ENCODE assay signal across 26 cellular contexts in genomic region chr1:44264143-44264542, GRCh38. TPM values are rescaled to one million over a fixed set of nuclear protein-coding genes. Genes with fewer than 3 reads are reported as not detected.
A peak's percentile ranks its signal among the peaks of the same experiment; 100 is the strongest.
DNase-seq lines count a peak whose midpoint lies in the region; TF ChIP-seq lines count a peak whose summit lies in the region.
"Had no signal": no experiment of that assay in that cellular context is flagged by ENCODE, and none has a peak within 500 bp of the region (broad histone marks: within the 10 kb centered on the region; RNA-seq: fewer than 3 reads in every experiment).

No MANE protein-coding gene starts in this region.

- H2BK15ac ChIP-seq in H9 (ENCODE audit: low read depth, low read length): no peak overlapping the region

- H3K36me3 Mint-ChIP-seq in activated naive CD4-positive, alpha-beta T cell treated with anti-CD3 and anti-CD28 coated beads, Interleukin-2, amount 10 ng/mL, durations not matched to agents 7 days and 5 days: no peaks in the 10 kb centered on the region
- H3K36me3 Mint-ChIP-seq in activated naive CD4-positive, alpha-beta T cell treated with anti-CD3 and anti-CD28 coated beads for 36 hours (ENCODE audit: low read depth): no peaks in the 10 kb centered on the region
- H3K36me3 Mint-ChIP-seq in H9 (ENCODE audit: insufficient read depth in 1 of 3, low read depth in 3 of 3) (peaks cover 0 to 2% (median 0%) of the 10 kb centered on the region in 3 experiments; a peak in 4 of 7 replicates), glutamatergic neuron (ENCODE audit: unreplicated experiment) (no peaks in the 10 kb centered on the region)

- no peaks in the 10 kb centered on the region for H3K36me3 ChIP-seq in transverse colon
- H3K36me3 ChIP-seq: MG63, SJSA1 had no signal

- in situ Hi-C loops in transverse colon (cut with MboI; ENCODE audit: low pct_ligation_motif_present in 1 of 4, low pct_unique_long_range_greater_than_20kb in 1 of 4, low sequenced_read_pairs in 3 of 4): no loop called here

- no peak overlapping the region for H2BK12ac ChIP-seq in H9 (ENCODE audit: insufficient read length, low read depth, low read length)

- no peak overlapping the region for H3T11ph ChIP-seq in H9 (ENCODE audit: low read length)

- no peak overlapping the region for H2BK20ac ChIP-seq in H9 (ENCODE audit: low read depth, low read length, poor library complexity, severe bottlenecking)

- no peak overlapping the region for H3K18ac ChIP-seq in H9 (ENCODE audit: insufficient read length, low read depth, low read length)

- no peak overlapping the region for H2AK5ac ChIP-seq in H9 (ENCODE audit: insufficient read length, low read length)

- peak; percentile 31 for DNase-seq in activated naive CD4-positive, alpha-beta T cell treated with anti-CD3 and anti-CD28 coated beads, Interleukin-2, amount 10 ng/mL, durations not matched to agents 7 days and 5 days
- no peak for DNase-seq in activated naive CD4-positive, alpha-beta T cell treated with anti-CD3 and anti-CD28 coated beads for 36 hours
- DNase-seq in H9 (no peak), glutamatergic neuron (no peak), transverse colon (no peak), cortex of kidney (lab: John Stamatoyannopoulos, UW) (no peak), kidney tubule cell (ENCODE audit: low spot score) (no peak)
- DNase-seq: CD8-positive, alpha-beta T cell; DMS 273 treated with DMSO at 0.1 percent for 48 hours; DMS79; EL; GOT3; HCEC 1CT; KBM-7; MG63; NCI-H1105 treated with DMSO at 0.1 percent for 48 hours; NCI-H146; NCI-H1930; NCI-H446; NCI-H524 treated with DMSO at 0.1 percent for 48 hours; NCI-H774; NK-92 treated with Interleukin-12 subunit alpha and Interleukin-12 subunit beta, amount 100 ng/mL, for 24 hours; PC-9 had no signal

- no peaks in the 10 kb centered on the region for H4K20me1 ChIP-seq in H9 (ENCODE audit: control insufficient read depth, insufficient read depth, insufficient read length)

- no peak overlapping the region for H2BK5ac ChIP-seq in H9 (ENCODE audit: insufficient read length, low read length)

- no peak overlapping the region for H4K8ac ChIP-seq in H9 (replicated peaks; ENCODE audit: insufficient read length, low read depth, low read length)

- peak overlapping the region; percentile 2; the same call in 1 of the 2 replicates for H3K14ac ChIP-seq in H9 (ENCODE audit: insufficient read depth, low read length)

- no peaks in the 10 kb centered on the region for H3K79me1 ChIP-seq in H9 (ENCODE audit: insufficient read depth, low read depth, low read length, poor library complexity, severe bottlenecking)

- no peak overlapping the region for H2BK120ac ChIP-seq in H9 (ENCODE audit: low read depth, low read length, poor library complexity, severe bottlenecking)

- H2AFZ ChIP-seq in H9 (ENCODE audit: low read length): no peak overlapping the region
- H2AFZ ChIP-seq: PC-9 had no signal

- no peak overlapping the region for H3K56ac ChIP-seq in H9 (ENCODE audit: insufficient read length, low read depth, low read length)

- peak overlapping the region; percentile 60 for H3K27ac Mint-ChIP-seq in activated naive CD4-positive, alpha-beta T cell treated with anti-CD3 and anti-CD28 coated beads, Interleukin-2, amount 10 ng/mL, durations not matched to agents 7 days and 5 days
- H3K27ac Mint-ChIP-seq in activated naive CD4-positive, alpha-beta T cell treated with anti-CD3 and anti-CD28 coated beads for 36 hours: no peak overlapping the region
- H3K27ac Mint-ChIP-seq in H9 (no peak overlapping the region), glutamatergic neuron (ENCODE audit: unreplicated experiment) (peak overlapping the region; percentile 34)
- H3K27ac Mint-ChIP-seq: CD8-positive, alpha-beta T cell had no signal

- H4K5ac ChIP-seq in H9 (ENCODE audit: insufficient read length, low read depth, low read length): no peak overlapping the region

- H3K4me3 ChIP-seq in transverse colon: no peak overlapping the region
- H3K4me3 ChIP-seq: A549; BLaER1 treated with 17β-estradiol and CSF1 and Interleukin-3, amounts not matched to agents 10 nM and 100 nM; MG63; PC-9; SJSA1 had no signal

- H3K4me1 ChIP-seq in H9 (ENCODE audit: insufficient read depth, low read length) (peaks cover 4% of the 10 kb centered on the region; the same call in 1 of the 2 replicates), transverse colon (peaks cover 7 to 93% (median 69%) of the 10 kb centered on the region in 4 donors)
- H3K4me1 ChIP-seq: A549, SJSA1 had no signal

- H3K9me3 Mint-ChIP-seq in activated naive CD4-positive, alpha-beta T cell treated with anti-CD3 and anti-CD28 coated beads, Interleukin-2, amount 10 ng/mL, durations not matched to agents 7 days and 5 days: no peaks in the 10 kb centered on the region
- H3K9me3 Mint-ChIP-seq in activated naive CD4-positive, alpha-beta T cell treated with anti-CD3 and anti-CD28 coated beads for 36 hours: no peaks in the 10 kb centered on the region
- H3K9me3 Mint-ChIP-seq in H9: no peaks in the 10 kb centered on the region
- peaks cover 5% of the 10 kb centered on the region for H3K9me3 Mint-ChIP-seq in glutamatergic neuron (ENCODE audit: unreplicated experiment)
- H3K9me3 Mint-ChIP-seq: CD8-positive, alpha-beta T cell had no signal

- H4K91ac ChIP-seq in H9 (ENCODE audit: insufficient read length, low read depth, low read length): no peak overlapping the region

- TF ChIP-seq POLR2A in transverse colon (IDR thresholded peaks at IDR 0.05): no peak

- H3K4me3 Mint-ChIP-seq in activated naive CD4-positive, alpha-beta T cell treated with anti-CD3 and anti-CD28 coated beads, Interleukin-2, amount 10 ng/mL, durations not matched to agents 7 days and 5 days: no peak overlapping the region
- no peak overlapping the region for H3K4me3 Mint-ChIP-seq in activated naive CD4-positive, alpha-beta T cell treated with anti-CD3 and anti-CD28 coated beads for 36 hours
- H3K4me3 Mint-ChIP-seq in H9 (no peak overlapping the region), glutamatergic neuron (ENCODE audit: unreplicated experiment) (no peak overlapping the region)
- H3K4me3 Mint-ChIP-seq: CD8-positive, alpha-beta T cell had no signal

- intact Hi-C loops in activated naive CD4-positive, alpha-beta T cell treated with anti-CD3 and anti-CD28 coated beads for 36 hours (cut with micrococcal nuclease): loop anchor here (5.0 kb wide), 1 partner anchor 272 kb away; the partner anchor contains the start of gene CCDC24
- intact Hi-C loops in transverse colon (cut with DNase I; ENCODE audit: low total_unique reads): no loop called here

- H3K4me1 Mint-ChIP-seq in activated naive CD4-positive, alpha-beta T cell treated with anti-CD3 and anti-CD28 coated beads, Interleukin-2, amount 10 ng/mL, durations not matched to agents 7 days and 5 days: peaks cover 27% of the 10 kb centered on the region
- H3K4me1 Mint-ChIP-seq in activated naive CD4-positive, alpha-beta T cell treated with anti-CD3 and anti-CD28 coated beads for 36 hours (ENCODE audit: low read depth): peaks cover 30% of the 10 kb centered on the region
- H3K4me1 Mint-ChIP-seq in H9 (peaks cover 25 to 34% of the 10 kb centered on the region in 2 experiments), glutamatergic neuron (ENCODE audit: low read depth, unreplicated experiment) (peaks cover 15% of the 10 kb centered on the region)

- no CpG with 5 or more reads among the region's 11 CpGs for WGBS in H9 (ENCODE audit: extremely low coverage, insufficient read length, low lambda C conversion rate)
- WGBS in transverse colon (ENCODE audit: low coverage in 1 of 2), 2 donors: 85 to 94% methylated on average over 5 to 11 of the region's 11 CpGs

- TF ChIP-seq EP300 in transverse colon (IDR thresholded peaks at IDR 0.05; ENCODE audit: low read depth): no peak

- TF ChIP-seq CTCF in H9 (conservative IDR thresholded peaks at IDR 0.05) (no peak), glutamatergic neuron (IDR thresholded peaks at IDR 0.05; ENCODE audit: partially characterized antibody, unreplicated experiment) (no peak), transverse colon (IDR thresholded peaks at IDR 0.05) (no peak)

- no peak overlapping the region for H3K23ac ChIP-seq in H9 (ENCODE audit: insufficient read length, low read depth, low read length)

- no peaks in the 10 kb centered on the region for H3K79me2 ChIP-seq in H9 (ENCODE audit: insufficient read depth, low read length)

- no peak overlapping the region for H3K4ac ChIP-seq in H9 (ENCODE audit: low read depth, low read length)

- H3K9ac ChIP-seq in H9 (ENCODE audit: extremely low read depth, insufficient read length, low read length): no peak overlapping the region

- no peak overlapping the region for H3K4me2 ChIP-seq in H9 (ENCODE audit: insufficient read depth, insufficient read length, low read length)
- H3K4me2 ChIP-seq: A549, PC-9 had no signal

- no peaks in the 10 kb centered on the region for H3K9me3 ChIP-seq in H9 (ENCODE audit: control insufficient read depth, low read depth, low read length)
- H3K9me3 ChIP-seq in transverse colon: no peaks in the 10 kb centered on the region
- H3K9me3 ChIP-seq: A549; BLaER1 treated with 17β-estradiol and CSF1 and Interleukin-3, amounts not matched to agents 10 nM and 100 nM; MG63; SJSA1 had no signal

- H3K27me3 ChIP-seq in H9 (ENCODE audit: insufficient read depth, low read length) (no peaks in the 10 kb centered on the region), transverse colon (no peaks in the 10 kb centered on the region)
- H3K27me3 ChIP-seq: BLaER1 treated with 17β-estradiol and CSF1 and Interleukin-3, amounts not matched to agents 10 nM and 100 nM; MG63; SJSA1 had no signal

- H3K23me2 ChIP-seq in H9 (ENCODE audit: insufficient read length, low read depth, low read length, poor library complexity, severe bottlenecking): no peaks in the 10 kb centered on the region

- H3K27ac ChIP-seq in H9 (ENCODE audit: insufficient read length, low read depth, low read length): no peak overlapping the region
- H3K27ac ChIP-seq in transverse colon: peak overlapping the region; percentile 3 to 91 (median 88)
- H3K27ac ChIP-seq: A549, PC-9, SJSA1 had no signal

- CTCF ChIA-PET in activated naive CD4-positive, alpha-beta T cell treated with anti-CD3 and anti-CD28 coated beads, Interleukin-2, amount 10 ng/mL, durations not matched to agents 7 days and 5 days (lab: Charles Lee): no interaction called here
- CTCF ChIA-PET in activated naive CD4-positive, alpha-beta T cell treated with anti-CD3 and anti-CD28 coated beads for 36 hours (lab: Charles Lee): no interaction called here

- H3K27me3 Mint-ChIP-seq in activated naive CD4-positive, alpha-beta T cell treated with anti-CD3 and anti-CD28 coated beads, Interleukin-2, amount 10 ng/mL, durations not matched to agents 7 days and 5 days: no peaks in the 10 kb centered on the region
- H3K27me3 Mint-ChIP-seq in activated naive CD4-positive, alpha-beta T cell treated with anti-CD3 and anti-CD28 coated beads for 36 hours (ENCODE audit: low read depth): no peaks in the 10 kb centered on the region
- H3K27me3 Mint-ChIP-seq in H9 (ENCODE audit: low read depth) (no peaks in the 10 kb centered on the region), glutamatergic neuron (ENCODE audit: unreplicated experiment) (peaks cover 5% of the 10 kb centered on the region)

RNA-seq across cellular contexts. Expression of gene DMAP1, which starts 50.9 kb away (rescaled TPM):
- total RNA-seq in activated naive CD4-positive, alpha-beta T cell treated with anti-CD3 and anti-CD28 coated beads for 36 hours: 10 to 100 TPM; 35.3 to 41.0 TPM
- 54.7 and 55.3 TPM in 2 replicates for total RNA-seq in H9 (2021)
- total RNA-seq in glutamatergic neuron (ENCODE audit: unreplicated experiment): 62.6 TPM
- 100 to 1,000 TPM in 2 of 4 donors, 10 to 100 TPM in 2; 57.8 to 130 (median 93.6) TPM for total RNA-seq in transverse colon

Comparison
In these comparisons a context has a peak if more than half of its experiments do, and no peak if none do; other contexts are left out.
1. H3K27ac Mint-ChIP-seq: peak in activated naive CD4-positive, alpha-beta T cell treated with anti-CD3 and anti-CD28 coated beads, Interleukin-2, amount 10 ng/mL, durations not matched to agents 7 days and 5 days (single experiment) and glutamatergic neuron (single experiment); none in activated naive CD4-positive, alpha-beta T cell treated with anti-CD3 and anti-CD28 coated beads for 36 hours (single experiment) and H9 (0 of 3).